In the genomic region with DNA sequence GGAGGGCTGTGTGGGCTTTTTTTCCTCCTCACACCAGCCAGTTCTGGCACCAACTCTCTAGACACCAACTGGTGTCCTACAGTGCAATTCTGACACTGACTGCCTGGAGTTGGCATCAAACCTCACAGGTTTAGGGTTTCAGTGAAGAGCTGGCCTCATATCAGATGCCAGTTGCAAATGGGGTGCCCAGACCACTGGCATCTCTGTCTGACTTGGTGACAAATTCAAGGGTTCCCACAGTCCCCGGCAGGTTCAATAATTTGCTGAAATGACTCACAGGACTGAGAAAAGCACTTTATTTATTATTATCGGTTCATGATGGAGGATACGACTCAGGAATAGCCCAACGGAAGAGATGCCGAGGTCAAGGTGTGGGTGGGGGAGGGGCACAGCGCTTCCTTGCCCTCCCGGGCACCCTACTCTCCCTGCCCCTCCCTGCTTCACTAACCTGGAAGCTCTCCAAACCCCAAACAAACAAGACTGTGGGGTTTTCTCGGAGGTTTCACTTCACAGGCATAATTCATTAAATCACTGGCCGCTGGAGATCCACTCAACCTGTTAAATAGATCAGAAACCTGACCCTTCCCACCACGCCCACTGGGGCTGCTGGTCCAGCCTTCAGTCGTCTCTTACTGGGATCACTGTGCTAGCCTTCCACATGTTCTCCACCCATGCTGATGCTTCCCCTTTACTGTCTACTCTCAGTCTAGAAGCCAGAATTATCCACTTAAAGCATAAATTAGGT, we compare ENCODE assay signal across 9 cellular contexts. TPM values are rescaled to one million over a fixed set of nuclear protein-coding genes. Genes with fewer than 3 reads are reported as not detected.
DNase-seq lines count a peak whose midpoint lies in the region; ATAC-seq and TF ChIP-seq lines count a peak whose summit lies in the region.
"Had no signal": no experiment of that assay in that cellular context is flagged by ENCODE, and none has a peak within 500 bp of the region (broad histone marks: within the 10 kb centered on the region; RNA-seq: fewer than 3 reads in every experiment).

No MANE protein-coding gene starts in this region.

- no CpG with 5 or more reads among the region's 11 CpGs for WGBS in H9 (ENCODE audit: extremely low coverage, insufficient read length, low lambda C conversion rate)

- ATAC-seq in GM19035 (IDR thresholded peaks at IDR 0.05; ENCODE audit: unreplicated experiment): no peak

- no peak overlapping the region for H4K91ac ChIP-seq in H9 (ENCODE audit: insufficient read length, low read depth, low read length)

- no peaks in the 10 kb centered on the region for H3K27me3 ChIP-seq in CD8-positive, alpha-beta memory T cell (ENCODE audit: insufficient read depth, low read length, poor library complexity, severe bottlenecking)
- no peaks in the 10 kb centered on the region for H3K27me3 ChIP-seq in H9 (ENCODE audit: insufficient read depth, low read length)

- no peak overlapping the region for H3K4ac ChIP-seq in H9 (ENCODE audit: low read depth, low read length)

- no peak for DNase-seq in CD8-positive, alpha-beta memory T cell
- DNase-seq in LoVo (ENCODE audit: low spot score): peak; percentile 12
- no peak for DNase-seq in activated naive CD4-positive, alpha-beta T cell treated with anti-CD3 and anti-CD28 coated beads, Interleukin-2, amount 10 ng/mL, durations not matched to agents 7 days and 5 days
- DNase-seq in myocyte (ENCODE audit: low read depth): peak; percentile 95
- DNase-seq in H9: no peak
- DNase-seq in glutamatergic neuron: no peak
- DNase-seq in globus pallidus (ENCODE audit: low spot score): no peak

- H3K9ac ChIP-seq in H9 (ENCODE audit: extremely low read depth, insufficient read length, low read length): no peak overlapping the region
- H3K9ac ChIP-seq: KMS-11 had no signal

- H3K4me3 Mint-ChIP-seq in CD8-positive, alpha-beta memory T cell: peak overlapping the region; percentile 32 to 80 (median 53)
- H3K4me3 Mint-ChIP-seq in activated naive CD4-positive, alpha-beta T cell treated with anti-CD3 and anti-CD28 coated beads, Interleukin-2, amount 10 ng/mL, durations not matched to agents 7 days and 5 days: peak overlapping the region; percentile 16
- no peak overlapping the region; a peak in 1 of 5 replicates for H3K4me3 Mint-ChIP-seq in H9
- H3K4me3 Mint-ChIP-seq in glutamatergic neuron (ENCODE audit: unreplicated experiment): no peak overlapping the region

- no peak overlapping the region for H3T11ph ChIP-seq in H9 (ENCODE audit: low read length)

- no peaks in the 10 kb centered on the region for H3K9me3 ChIP-seq in CD8-positive, alpha-beta memory T cell (ENCODE audit: low read length)
- no peaks in the 10 kb centered on the region for H3K9me3 ChIP-seq in H9 (ENCODE audit: control insufficient read depth, low read depth, low read length)

- no peak overlapping the region for H2BK15ac ChIP-seq in H9 (ENCODE audit: low read depth, low read length)

- POLR2A ChIA-PET in CD8-positive, alpha-beta memory T cell (lab: Charles Lee): no interaction called here

- no peak overlapping the region for H2BK20ac ChIP-seq in H9 (ENCODE audit: low read depth, low read length, poor library complexity, severe bottlenecking)

- peaks cover 0 to 31% (median 7%) of the 10 kb centered on the region in 3 donors for H3K36me3 Mint-ChIP-seq in CD8-positive, alpha-beta memory T cell
- peaks cover 25% of the 10 kb centered on the region for H3K36me3 Mint-ChIP-seq in activated naive CD4-positive, alpha-beta T cell treated with anti-CD3 and anti-CD28 coated beads, Interleukin-2, amount 10 ng/mL, durations not matched to agents 7 days and 5 days
- H3K36me3 Mint-ChIP-seq in H9 (ENCODE audit: insufficient read depth in 1 of 3, low read depth in 3 of 3) (no peaks in the 10 kb centered on the region), glutamatergic neuron (ENCODE audit: unreplicated experiment) (no peaks in the 10 kb centered on the region)

- H3K4me2 ChIP-seq in H9 (ENCODE audit: insufficient read depth, insufficient read length, low read length): no peak overlapping the region
- H3K4me2 ChIP-seq: KMS-11 had no signal

- CTCF ChIA-PET in CD8-positive, alpha-beta memory T cell (lab: Charles Lee): interaction anchor here (1.5 kb wide), 2 partner anchors 120 to 871 kb away, joined by 3 to 7 read pairs; no protein-coding TSS in a partner anchor
- CTCF ChIA-PET in activated naive CD4-positive, alpha-beta T cell treated with anti-CD3 and anti-CD28 coated beads, Interleukin-2, amount 10 ng/mL, durations not matched to agents 7 days and 5 days (lab: Charles Lee): interaction anchor here (0.7 to 0.9 kb wide), 2 partner anchors 120 to 849 kb away, joined by 3 read pairs; a partner anchor contains a TSS

- H3K27ac ChIP-seq in CD8-positive, alpha-beta memory T cell (ENCODE audit: low read depth, low read length): peak overlapping the region; percentile 27
- no peak overlapping the region for H3K27ac ChIP-seq in H9 (ENCODE audit: insufficient read length, low read depth, low read length)
- H3K27ac ChIP-seq: KMS-11 had no signal

- no peaks in the 10 kb centered on the region for H3K27me3 Mint-ChIP-seq in CD8-positive, alpha-beta memory T cell
- peaks cover 9% of the 10 kb centered on the region for H3K27me3 Mint-ChIP-seq in activated naive CD4-positive, alpha-beta T cell treated with anti-CD3 and anti-CD28 coated beads, Interleukin-2, amount 10 ng/mL, durations not matched to agents 7 days and 5 days
- H3K27me3 Mint-ChIP-seq in H9 (ENCODE audit: low read depth): no peaks in the 10 kb centered on the region; the same call in 1 of the 2 replicates
- no peaks in the 10 kb centered on the region for H3K27me3 Mint-ChIP-seq in glutamatergic neuron (ENCODE audit: unreplicated experiment)

- no peak overlapping the region for H2BK12ac ChIP-seq in H9 (ENCODE audit: insufficient read length, low read depth, low read length)

- no peaks in the 10 kb centered on the region for H3K9me3 Mint-ChIP-seq in CD8-positive, alpha-beta memory T cell
- H3K9me3 Mint-ChIP-seq in activated naive CD4-positive, alpha-beta T cell treated with anti-CD3 and anti-CD28 coated beads, Interleukin-2, amount 10 ng/mL, durations not matched to agents 7 days and 5 days: no peaks in the 10 kb centered on the region
- H3K9me3 Mint-ChIP-seq in H9 (no peaks in the 10 kb centered on the region), glutamatergic neuron (ENCODE audit: unreplicated experiment) (peaks cover 1% of the 10 kb centered on the region)

- H3K79me2 ChIP-seq in H9 (ENCODE audit: insufficient read depth, low read length): no peaks in the 10 kb centered on the region

- H3K4me1 ChIP-seq in CD8-positive, alpha-beta memory T cell (ENCODE audit: insufficient read depth, low read length): peaks cover 55% of the 10 kb centered on the region
- H3K4me1 ChIP-seq in H9 (ENCODE audit: insufficient read depth, low read length): 0 out of 2 replicates have a peak, but pooled peaks cover 2% of the 10 kb centered on the region

- no peak overlapping the region for H4K5ac ChIP-seq in H9 (ENCODE audit: insufficient read length, low read depth, low read length)

- H3K36me3 ChIP-seq in CD8-positive, alpha-beta memory T cell (ENCODE audit: insufficient read depth, low read length): peaks cover 17% of the 10 kb centered on the region

- H3K18ac ChIP-seq in H9 (ENCODE audit: insufficient read length, low read depth, low read length): no peak overlapping the region

- H2AFZ ChIP-seq in H9 (ENCODE audit: low read length): no peak overlapping the region

- no peak overlapping the region for H3K56ac ChIP-seq in H9 (ENCODE audit: insufficient read length, low read depth, low read length)

- no peaks in the 10 kb centered on the region for H4K20me1 ChIP-seq in H9 (ENCODE audit: control insufficient read depth, insufficient read depth, insufficient read length)

- H3K4me1 Mint-ChIP-seq in CD8-positive, alpha-beta memory T cell: peaks cover 54 to 64% (median 56%) of the 10 kb centered on the region in 3 donors
- peaks cover 58% of the 10 kb centered on the region for H3K4me1 Mint-ChIP-seq in activated naive CD4-positive, alpha-beta T cell treated with anti-CD3 and anti-CD28 coated beads, Interleukin-2, amount 10 ng/mL, durations not matched to agents 7 days and 5 days
- H3K4me1 Mint-ChIP-seq in H9 (peaks cover 8 to 11% of the 10 kb centered on the region in 2 experiments), glutamatergic neuron (ENCODE audit: low read depth, unreplicated experiment) (peaks cover 11% of the 10 kb centered on the region)

- no peak for TF ChIP-seq CTCF in H9 (conservative IDR thresholded peaks at IDR 0.05)
- TF ChIP-seq CTCF in glutamatergic neuron (IDR thresholded peaks at IDR 0.05; ENCODE audit: partially characterized antibody, unreplicated experiment): no peak

- H3K27ac Mint-ChIP-seq in CD8-positive, alpha-beta memory T cell: peak overlapping the region; percentile 81 to 100 (median 97)
- H3K27ac Mint-ChIP-seq in activated naive CD4-positive, alpha-beta T cell treated with anti-CD3 and anti-CD28 coated beads, Interleukin-2, amount 10 ng/mL, durations not matched to agents 7 days and 5 days: peak overlapping the region; percentile 98
- no peak overlapping the region for H3K27ac Mint-ChIP-seq in H9
- no peak overlapping the region for H3K27ac Mint-ChIP-seq in glutamatergic neuron (ENCODE audit: unreplicated experiment)

- H2AK5ac ChIP-seq in H9 (ENCODE audit: insufficient read length, low read length): no peak overlapping the region

- no peaks in the 10 kb centered on the region for H3K23me2 ChIP-seq in H9 (ENCODE audit: insufficient read length, low read depth, low read length, poor library complexity, severe bottlenecking)

- no peak overlapping the region for H3K4me3 ChIP-seq in CD8-positive, alpha-beta memory T cell (ENCODE audit: low read length)

- no peak overlapping the region for H4K8ac ChIP-seq in H9 (replicated peaks; ENCODE audit: insufficient read length, low read depth, low read length)

- no peak overlapping the region for H2BK120ac ChIP-seq in H9 (ENCODE audit: low read depth, low read length, poor library complexity, severe bottlenecking)

- no peaks in the 10 kb centered on the region for H3K79me1 ChIP-seq in H9 (ENCODE audit: insufficient read depth, low read depth, low read length, poor library complexity, severe bottlenecking)

- no peak overlapping the region for H2BK5ac ChIP-seq in H9 (ENCODE audit: insufficient read length, low read length)

- H3K23ac ChIP-seq in H9 (ENCODE audit: insufficient read length, low read depth, low read length): no peak overlapping the region

- no peak overlapping the region for H3K14ac ChIP-seq in H9 (ENCODE audit: insufficient read depth, low read length)

RNA-seq across cellular contexts. Expression of a gene that starts 1.7 kb away (rescaled TPM):
- 10 to 100 TPM; 33.8 to 35.2 TPM for total RNA-seq in CD8-positive, alpha-beta memory T cell
- polyA plus RNA-seq in CD8-positive, alpha-beta memory T cell: 37.6 TPM
- total RNA-seq in myocyte: 31.7 and 46.0 TPM in 2 replicates
- polyA plus RNA-seq in myocyte (2012): 56.4 TPM
- 11.0 and 12.1 TPM in 2 replicates for total RNA-seq in H9 (2021)
- 69.5 TPM for total RNA-seq in glutamatergic neuron (ENCODE audit: unreplicated experiment)

Comparison
In these comparisons a context has a peak if more than half of its experiments do, and no peak if none do; other contexts are left out.
1. DNase-seq: peak in LoVo (single experiment) and myocyte (single experiment); none in CD8-positive, alpha-beta memory T cell (0 of 5), activated naive CD4-positive, alpha-beta T cell treated with anti-CD3 and anti-CD28 coated beads, Interleukin-2, amount 10 ng/mL, durations not matched to agents 7 days and 5 days (single experiment), H9 (single experiment), glutamatergic neuron (single experiment) and globus pallidus (single experiment).
2. H3K27ac Mint-ChIP-seq: peak in CD8-positive, alpha-beta memory T cell (8 of 8) and activated naive CD4-positive, alpha-beta T cell treated with anti-CD3 and anti-CD28 coated beads, Interleukin-2, amount 10 ng/mL, durations not matched to agents 7 days and 5 days (single experiment); none in H9 (0 of 3) and glutamatergic neuron (single experiment).
3. H3K4me3 Mint-ChIP-seq: peak in CD8-positive, alpha-beta memory T cell (7 of 7) and activated naive CD4-positive, alpha-beta T cell treated with anti-CD3 and anti-CD28 coated beads, Interleukin-2, amount 10 ng/mL, durations not matched to agents 7 days and 5 days (single experiment); none in H9 (0 of 2) and glutamatergic neuron (single experiment).